ENCODE assay signal across 17 cellular contexts in the genomic region with DNA sequence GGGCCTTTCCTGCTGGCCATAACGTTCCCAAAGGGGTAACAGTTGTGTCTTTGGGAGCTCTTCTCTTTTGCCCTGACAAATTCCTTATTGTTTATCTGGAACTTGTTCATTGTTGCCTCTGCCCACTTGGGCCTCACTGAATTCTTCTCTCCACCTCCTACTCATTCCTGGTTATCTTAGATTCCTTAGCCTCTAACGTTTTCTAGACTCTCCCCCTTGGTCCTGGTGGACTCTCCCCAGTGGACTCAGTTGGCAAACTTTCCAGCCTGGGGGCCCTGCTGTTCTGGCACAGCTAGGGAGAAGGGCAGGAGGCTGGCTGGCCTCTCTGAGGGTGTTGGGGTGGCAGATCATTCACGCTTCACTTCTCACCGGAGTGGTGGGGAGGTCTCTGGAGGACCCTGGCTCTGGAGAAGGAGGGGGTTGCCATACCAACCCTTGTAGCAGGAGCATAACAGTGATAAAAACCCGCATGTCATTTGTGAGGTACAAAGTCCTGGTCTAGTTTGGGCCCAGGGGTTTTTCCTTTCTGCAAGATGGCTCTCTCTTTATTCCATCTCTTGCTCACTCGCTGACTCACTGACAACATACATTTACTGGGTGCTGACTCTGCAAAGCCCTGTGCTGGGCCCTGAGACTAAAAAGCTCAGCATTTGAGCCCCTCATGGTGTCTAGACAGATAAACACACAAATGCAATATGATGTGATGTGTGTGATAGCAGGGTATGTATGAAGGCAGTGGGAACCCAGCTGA. TPM values are rescaled to one million over a fixed set of nuclear protein-coding genes. Genes with fewer than 3 reads are reported as not detected.
DNase-seq lines count a peak whose midpoint lies in the region; FAIRE-seq and TF ChIP-seq lines count a peak whose summit lies in the region.
"Had no signal": no experiment of that assay in that cellular context is flagged by ENCODE, and none has a peak within 500 bp of the region (broad histone marks: within the 10 kb centered on the region; RNA-seq: fewer than 3 reads in every experiment).

No MANE protein-coding gene starts in this region.

- H3K4me1 Mint-ChIP-seq in nephron = peaks cover 5% of the 10 kb centered on the region
- H3K4me1 Mint-ChIP-seq: H9 had no signal

- H3K9me3 Mint-ChIP-seq in nephron = no peaks in the 10 kb centered on the region
- H3K9me3 Mint-ChIP-seq: H9 had no signal

- H3K4me3 Mint-ChIP-seq in nephron = no peak overlapping the region
- H3K4me3 Mint-ChIP-seq: H9 had no signal

- FAIRE-seq in small intestine (lab: Jason Lieb, UNC) = no peak
- FAIRE-seq: G401.6 had no signal

- H3K27ac ChIP-seq in small intestine (ENCODE audit: low read depth in 1 of 2, low read length in 1 of 2) = no peak overlapping the region
- H3K27ac ChIP-seq: C4-2B, PC-9, RWPE1 had no signal

- DNase-seq in D341Med (ENCODE audit: low spot score) (peak; percentile 5), amniotic epithelial cell (ENCODE audit: low read depth) (peak; percentile 57), small intestine (peak; percentile 51), NOMO-1 (lab: John Stamatoyannopoulos, UW; ENCODE audit: unreplicated experiment in 2 of 2) (no peak), inferior parietal cortex (ENCODE audit: extremely low spot score) (no peak), SKM-1 (lab: John Stamatoyannopoulos, UW; ENCODE audit: unreplicated experiment) (no peak)
- DNase-seq: H9, KBM-7, NCI-H1694 treated with DMSO at 0.1 percent for 48 hours, NCI-H345, NCI-H524 treated with DMSO at 0.1 percent for 48 hours, PC-9, SIG-M5 had no signal

- no peaks in the 10 kb centered on the region for H3K36me3 Mint-ChIP-seq in nephron (ENCODE audit: low read depth)

- 38 to 59% (median 40%) methylated on average over 6 of the region's 6 CpGs for WGBS in small intestine, 3 donors

- H3K36me3 ChIP-seq in small intestine (ENCODE audit: control insufficient read depth in 2 of 2, insufficient read depth in 2 of 2, low read length in 2 of 2) = no peaks in the 10 kb centered on the region

- no peak for TF ChIP-seq CTCF in nephron (IDR thresholded peaks at IDR 0.05; ENCODE audit: unreplicated experiment in 3 of 3)

- H3K27me3 ChIP-seq in small intestine (ENCODE audit: control insufficient read depth in 2 of 2, insufficient read depth in 2 of 2, low read length in 2 of 2) = no peaks in the 10 kb centered on the region

- no peak overlapping the region for H3K4me3 ChIP-seq in small intestine (ENCODE audit: low read depth in 1 of 2, low read length in 2 of 2)
- H3K4me3 ChIP-seq: PC-9 had no signal

- no peaks in the 10 kb centered on the region for H3K9me3 ChIP-seq in small intestine (ENCODE audit: control insufficient read depth, low read depth)

- H3K4me1 ChIP-seq in small intestine (ENCODE audit: control insufficient read depth in 2 of 2, insufficient read depth in 1 of 2, low read depth in 1 of 2, low read length in 1 of 2) = no peaks in the 10 kb centered on the region

- peak overlapping the region in 2 of 3 experiments; percentile 15 to 86 for H3K27ac Mint-ChIP-seq in nephron
- H3K27ac Mint-ChIP-seq: H9 had no signal

- H3K27me3 Mint-ChIP-seq in nephron (ENCODE audit: low read depth) = peaks cover 10% of the 10 kb centered on the region

RNA-seq across cellular contexts. Expression of a gene that starts 39.8 kb away (rescaled TPM):
- 10 to 100 TPM; 81.0 to 99.1 (median 98.6) TPM for polyA plus RNA-seq in small intestine

RNA-seq across cellular contexts. Expression of a gene that starts 59.0 kb away (rescaled TPM):
- polyA plus RNA-seq in small intestine = 100 to 1,000 TPM; 222 to 364 (median 325) TPM

Comparison
In these comparisons a context has a peak if more than half of its experiments do, and no peak if none do; other contexts are left out.
1. DNase-seq: peak in D341Med (single experiment), amniotic epithelial cell (single experiment) and small intestine (single experiment); none in NOMO-1 (0 of 2), inferior parietal cortex (single experiment) and SKM-1 (single experiment).